In the genomic region with DNA sequence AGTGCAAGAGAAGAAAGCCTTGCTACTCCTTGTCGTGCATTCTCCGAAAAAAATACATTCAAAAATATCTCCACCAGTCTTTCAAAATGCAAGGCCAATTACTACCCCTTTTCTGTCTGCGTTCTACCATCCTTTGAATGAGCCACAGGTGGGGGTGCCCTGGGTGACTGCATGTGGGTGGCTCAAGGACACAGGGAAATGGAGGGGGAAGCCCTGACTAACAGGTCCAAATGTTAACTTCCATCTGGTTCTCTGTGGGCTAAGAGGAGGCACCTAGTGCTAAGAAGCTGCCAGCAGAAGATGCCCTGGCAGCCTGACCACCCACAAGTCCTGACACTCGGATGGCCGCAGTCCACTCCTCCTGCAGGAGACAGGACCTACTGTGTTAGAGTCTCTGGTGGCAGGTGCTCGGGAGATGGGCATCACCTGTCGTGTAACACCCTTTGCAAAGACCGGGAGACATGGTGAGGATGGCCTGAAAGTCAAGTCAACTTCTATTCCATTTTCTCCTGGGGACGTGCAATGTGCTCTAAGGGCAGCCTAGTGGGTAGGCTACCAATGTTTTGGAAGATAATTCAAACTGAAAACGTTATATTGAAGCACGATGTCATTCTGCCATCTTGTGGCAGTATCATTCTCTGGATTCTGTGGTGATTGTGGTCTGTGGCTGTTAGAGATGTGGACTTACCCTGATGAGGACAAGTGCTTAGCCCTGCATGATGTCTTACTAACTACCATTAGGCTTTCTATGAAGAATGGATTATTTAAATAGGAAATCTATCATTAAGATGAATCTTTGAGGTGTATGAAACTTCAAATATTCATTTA, we compare ENCODE assay signal across 9 cellular contexts. TPM values are rescaled to one million over a fixed set of nuclear protein-coding genes. Genes with fewer than 3 reads are reported as not detected.
A peak's percentile ranks its signal among the peaks of the same experiment; 100 is the strongest.
DNase-seq lines count a peak whose midpoint lies in the region; ATAC-seq and TF ChIP-seq lines count a peak whose summit lies in the region.
"Had no signal": no experiment of that assay in that cellular context is flagged by ENCODE, and none has a peak within 500 bp of the region (broad histone marks: within the 10 kb centered on the region; RNA-seq: fewer than 3 reads in every experiment).

No MANE protein-coding gene starts in this region.

- DNase-seq in NCI-H1105 treated with DMSO at 0.1 percent for 48 hours (lab: John Stamatoyannopoulos, UW) (peak; percentile 34), NCI-H1105 (lab: John Stamatoyannopoulos, UW) (no peak), SK-MEL-5 (ENCODE audit: low read depth, low spot score) (peak; percentile 58), choroid plexus epithelial cell (ENCODE audit: low read depth) (peak; percentile 83), middle frontal gyrus (ENCODE audit: extremely low spot score, low spot score) (peak; percentile 20), cortex of kidney (lab: John Stamatoyannopoulos, UW) (no peak)

- in situ Hi-C loops in SK-MEL-5 (cut with HindIII; ENCODE audit: low pct_unique_long_range_greater_than_20kb, low sequenced_read_pairs), result no loop called here

- ATAC-seq in GM19452 (IDR thresholded peaks at IDR 0.05; ENCODE audit: unreplicated experiment), result peak; percentile 95
- ATAC-seq in HG03469 (IDR thresholded peaks at IDR 0.05; ENCODE audit: unreplicated experiment), result peak; percentile 89

- TF ChIP-seq CTCF in choroid plexus epithelial cell (conservative IDR thresholded peaks at IDR 0.05; ENCODE audit: low read depth, low read length), result peak; percentile 68

- H3K4me3 ChIP-seq in choroid plexus epithelial cell (ENCODE audit: low read depth, low read length), result no peak overlapping the region
- H3K4me3 ChIP-seq: BLaER1 treated with 17β-estradiol and CSF1 and Interleukin-3, amounts not matched to agents 10 nM and 100 nM had no signal

RNA-seq across cellular contexts. Expression of a gene that starts 27.4 kb away (rescaled TPM):
- total RNA-seq in SK-MEL-5 (2014; rRNA removed; shearing (Covaris generic)), result 63.4 and 87.5 TPM in 2 replicates
- 121 and 155 TPM in 2 replicates for polyA plus RNA-seq in SK-MEL-5 (2015; cell fraction: cytosol; rRNA removed)
- polyA plus RNA-seq in SK-MEL-5 (2015; cell fraction: nucleus; rRNA removed), result 42.3 and 57.0 TPM in 2 replicates

RNA-seq across cellular contexts. Expression of a gene that starts 50.7 kb away (rescaled TPM):
- total RNA-seq in SK-MEL-5 (2014; rRNA removed; shearing (Covaris generic)), result not detected in 2 replicates
- not detected in 2 replicates for polyA plus RNA-seq in SK-MEL-5 (2015; cell fraction: cytosol; rRNA removed)
- not detected in 2 replicates for polyA plus RNA-seq in SK-MEL-5 (2015; cell fraction: nucleus; rRNA removed)

Comparison
In these comparisons a context has a peak if more than half of its experiments do, and no peak if none do; other contexts are left out.
1. DNase-seq: peak in NCI-H1105 treated with DMSO at 0.1 percent for 48 hours (single experiment), SK-MEL-5 (single experiment), choroid plexus epithelial cell (single experiment) and middle frontal gyrus (single experiment); none in NCI-H1105 (single experiment) and cortex of kidney (single experiment).